Comparison of ENCODE assay signal across 22 cellular contexts in the genomic region with DNA sequence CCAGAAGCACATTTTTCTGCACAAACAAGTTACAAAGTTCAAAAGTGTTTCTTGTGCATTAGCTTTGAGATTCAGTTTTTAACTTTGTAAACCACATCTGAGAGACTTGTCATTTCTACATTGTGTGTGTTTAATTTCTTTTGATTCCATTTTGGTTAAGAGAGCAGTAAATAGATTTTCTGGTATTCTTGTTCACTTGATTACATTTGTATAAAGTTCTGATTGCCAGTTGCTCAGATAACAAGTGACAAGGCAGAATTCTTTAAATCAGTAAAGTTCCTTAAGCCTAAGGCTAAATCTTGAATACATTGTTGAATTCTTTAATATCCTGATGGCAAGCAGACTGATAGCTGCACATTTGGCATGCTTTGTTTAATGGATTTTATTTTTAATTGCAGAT. TPM values are rescaled to one million over a fixed set of nuclear protein-coding genes. Genes with fewer than 3 reads are reported as not detected.
DNase-seq lines count a peak whose midpoint lies in the region; ATAC-seq and TF ChIP-seq lines count a peak whose summit lies in the region.
"Had no signal": no experiment of that assay in that cellular context is flagged by ENCODE, and none has a peak within 500 bp of the region (broad histone marks: within the 10 kb centered on the region; RNA-seq: fewer than 3 reads in every experiment).

No MANE protein-coding gene starts in this region.

- H3K4me3 ChIP-seq in cardiac muscle cell, result no peak overlapping the region
- H3K4me3 ChIP-seq in left ventricle myocardium inferior, result no peak overlapping the region
- no peak overlapping the region for H3K4me3 ChIP-seq in Karpas-422 (ENCODE audit: low read length)
- no peak overlapping the region for H3K4me3 ChIP-seq in endodermal cell (ENCODE audit: low read length)
- H3K4me3 ChIP-seq: A549, MG63, SJSA1 had no signal

- no peak for ATAC-seq in HG03469 (IDR thresholded peaks at IDR 0.05; ENCODE audit: unreplicated experiment)
- ATAC-seq: A549 had no signal

- H3K4me2 ChIP-seq in Karpas-422 (ENCODE audit: low read depth, low read length, poor library complexity, severe bottlenecking), result peak overlapping the region; percentile 41
- H3K4me2 ChIP-seq: A549 had no signal

- H4K20me1 ChIP-seq in Karpas-422 (ENCODE audit: insufficient read depth, low read depth, low read length), result no peaks in the 10 kb centered on the region

- no peak overlapping the region for H2AFZ ChIP-seq in Karpas-422 (ENCODE audit: low read length)

- peaks cover 15% of the 10 kb centered on the region for H3K4me1 ChIP-seq in cardiac muscle cell (ENCODE audit: low read depth)
- H3K4me1 ChIP-seq in left ventricle myocardium inferior, result peaks cover 37% of the 10 kb centered on the region
- peaks cover 27% of the 10 kb centered on the region for H3K4me1 ChIP-seq in Karpas-422 (ENCODE audit: low read length)
- peaks cover 3% of the 10 kb centered on the region for H3K4me1 ChIP-seq in endodermal cell (ENCODE audit: control insufficient read depth, insufficient read depth, low read length)

- H3K27ac ChIP-seq in cardiac muscle cell (peak overlapping the region; percentile 86), left ventricle myocardium inferior (replicated peaks) (no peak overlapping the region), Karpas-422 (ENCODE audit: low read length) (0 out of 2 replicates have a peak overlapping the region, but pooled peaks have one; percentile 35), endodermal cell (ENCODE audit: low read depth, low read length) (no peak overlapping the region)
- H3K27ac ChIP-seq: A549, HL-60, SJSA1 had no signal

- peaks cover 17% of the 10 kb centered on the region for H3K79me2 ChIP-seq in Karpas-422 (ENCODE audit: low read length)

- H3K4me1 Mint-ChIP-seq in endodermal cell, result peaks cover 16% of the 10 kb centered on the region

- H3K27me3 ChIP-seq in cardiac muscle cell (no peaks in the 10 kb centered on the region), left ventricle myocardium inferior (ENCODE audit: low read depth) (no peaks in the 10 kb centered on the region), Karpas-422 (ENCODE audit: low read length) (no peaks in the 10 kb centered on the region), endodermal cell (ENCODE audit: control insufficient read depth, insufficient read depth, low read length, poor library complexity, severe bottlenecking) (no peaks in the 10 kb centered on the region)
- H3K27me3 ChIP-seq: MG63, SJSA1 had no signal

- H3K36me3 Mint-ChIP-seq in endodermal cell (ENCODE audit: low read depth), result peaks cover 17% of the 10 kb centered on the region

- no peaks in the 10 kb centered on the region for H3K9me2 ChIP-seq in Karpas-422 (replicated peaks; ENCODE audit: insufficient read depth, low read length)

- no peak overlapping the region for H3K9ac ChIP-seq in Karpas-422 (ENCODE audit: low read length)
- no peak overlapping the region for H3K9ac ChIP-seq in endodermal cell (ENCODE audit: extremely low read depth, low read length, poor library complexity, severe bottlenecking)

- intact Hi-C loops in left ventricle myocardium inferior (cut with micrococcal nuclease), result no loop called here

- H3K36me3 ChIP-seq in cardiac muscle cell, result peaks cover 2% of the 10 kb centered on the region
- H3K36me3 ChIP-seq in left ventricle myocardium inferior, result peaks cover 11% of the 10 kb centered on the region
- H3K36me3 ChIP-seq in Karpas-422 (ENCODE audit: insufficient read depth, low read length), result peaks cover 5% of the 10 kb centered on the region; the same call in 1 of the 2 replicates
- H3K36me3 ChIP-seq in endodermal cell (ENCODE audit: control insufficient read depth, insufficient read depth, low read length), result peaks cover 48% of the 10 kb centered on the region

- H3K9me3 Mint-ChIP-seq in endodermal cell, result no peaks in the 10 kb centered on the region
- H3K9me3 Mint-ChIP-seq: IgD-negative memory B cell had no signal

- DNase-seq in cardiac muscle cell (ENCODE audit: low read depth in 1 of 2, low spot score in 1 of 2) (no peak), left ventricle myocardium inferior (no peak), Karpas-422 (no peak), endodermal cell (no peak), amygdala (lab: John Stamatoyannopoulos, UW) (no peak), foreskin melanocyte (no peak)
- DNase-seq: DMS153, DND-41, HCEC 1CT, Kasumi-1, MG63, NCI-H2029 treated with DMSO at 0.1 percent for 48 hours, NCI-H446 treated with DMSO at 0.1 percent for 48 hours, NCI-H526 treated with DMSO at 0.1 percent for 48 hours, Right ventricle myocardium superior, RPMI8226 had no signal

- H3K27ac Mint-ChIP-seq in endodermal cell, result peak overlapping the region; percentile 42

- TF ChIP-seq CTCF in cardiac muscle cell (IDR thresholded peaks at IDR 0.05; ENCODE audit: low read depth, low read length), result no peak
- TF ChIP-seq CTCF in left ventricle myocardium inferior (IDR thresholded peaks at IDR 0.05; ENCODE audit: borderline replicate concordance), result no peak
- no peak for TF ChIP-seq CTCF in endodermal cell (conservative IDR thresholded peaks at IDR 0.05)

- no peak overlapping the region for H3K4me3 Mint-ChIP-seq in endodermal cell
- H3K4me3 Mint-ChIP-seq: CD14-positive monocyte had no signal

- H3K9me3 ChIP-seq in cardiac muscle cell (ENCODE audit: low read depth) (no peaks in the 10 kb centered on the region), left ventricle myocardium inferior (replicated peaks) (no peaks in the 10 kb centered on the region), Karpas-422 (ENCODE audit: low read length) (no peaks in the 10 kb centered on the region), endodermal cell (ENCODE audit: control insufficient read depth, low read length) (no peaks in the 10 kb centered on the region)
- H3K9me3 ChIP-seq: A549, MG63, SJSA1 had no signal

- H3K27me3 Mint-ChIP-seq in endodermal cell (ENCODE audit: insufficient read depth), result no peaks in the 10 kb centered on the region
- H3K27me3 Mint-ChIP-seq: IgD-negative memory B cell had no signal

RNA-seq across cellular contexts. Expression of a gene that starts 3.1 kb away (rescaled TPM):
- total RNA-seq in cardiac muscle cell (34.7 and 35.7 TPM in 2 replicates), left ventricle myocardium inferior (21.1 TPM), endodermal cell (10 to 100 TPM; 47.6 to 48.1 TPM)
- 50.9 and 77.0 TPM in 2 replicates for polyA plus RNA-seq in cardiac muscle cell
- 30.1 and 39.7 TPM in 2 replicates for total RNA-seq in Karpas-422 (2014; rRNA removed; shearing (Covaris generic); ENCODE audit: low replicate concordance)
- 45.2 TPM for polyA plus RNA-seq in endodermal cell (2013, experiment 1 of 2)
- 38.8 TPM for polyA plus RNA-seq in endodermal cell (2013, experiment 2 of 2)

RNA-seq across cellular contexts. Expression of a gene that starts 57.3 kb away (rescaled TPM):
- 27.0 and 36.7 TPM in 2 replicates for total RNA-seq in cardiac muscle cell
- polyA plus RNA-seq in cardiac muscle cell, result 33.7 and 50.1 TPM in 2 replicates
- 27.8 TPM for total RNA-seq in left ventricle myocardium inferior
- 13.7 and 36.3 TPM in 2 replicates for total RNA-seq in Karpas-422 (2014; rRNA removed; shearing (Covaris generic); ENCODE audit: low replicate concordance)
- 10 to 100 TPM; 29.5 to 37.1 TPM for total RNA-seq in endodermal cell
- polyA plus RNA-seq in endodermal cell (2013, experiment 1 of 2), result 31.3 TPM
- 30.6 TPM for polyA plus RNA-seq in endodermal cell (2013, experiment 2 of 2)

Comparison
In these comparisons a context has a peak if more than half of its experiments do, and no peak if none do; other contexts are left out.
1. H3K27ac ChIP-seq: peak in cardiac muscle cell (single experiment) and Karpas-422 (single experiment); none in left ventricle myocardium inferior (single experiment) and endodermal cell (single experiment).